ENCODE assay signal across 25 cellular contexts in the genomic region with DNA sequence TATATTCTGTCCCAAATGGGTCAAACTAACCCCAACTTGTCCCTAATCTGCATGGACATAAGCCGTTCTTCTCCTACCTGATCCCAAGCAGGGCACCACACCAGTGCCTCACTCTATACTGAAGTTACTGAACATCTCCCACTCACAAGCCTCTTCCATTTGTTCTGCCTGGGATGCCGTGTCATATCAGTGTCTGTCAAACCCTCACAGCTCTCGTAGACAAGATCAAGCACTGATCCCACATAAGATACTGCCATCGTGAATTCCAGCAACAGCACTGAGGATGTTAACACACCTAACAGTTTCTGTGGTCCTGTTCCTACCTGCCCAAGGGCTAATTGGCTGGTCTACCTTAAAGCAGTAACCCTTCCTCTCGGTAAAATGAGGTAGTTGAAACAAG.
"Had no signal": no experiment of that assay in that cellular context is flagged by ENCODE, and none has a peak within 500 bp of the region (broad histone marks: within the 10 kb centered on the region; RNA-seq: fewer than 3 reads in every experiment).

No MANE protein-coding gene starts in this region.

- H3K4me3 Mint-ChIP-seq: central memory CD8-positive, alpha-beta T cell; dendritic cell treated with granulocyte-macrophage colony-stimulating factor and Interleukin-4, amounts not matched to agents 40 ng/mL and 50 ng/mL, for 4 days; natural killer cell treated with Interleukin-12 subunit alpha and Interleukin-12 subunit beta and Interleukin-15 and Interleukin-18, amount 100 ng/mL, for 72 hours; neural progenitor cell had no signal

- H3K27ac ChIP-seq: foreskin keratinocyte, neural progenitor cell, pancreas, thoracic aorta, transverse colon had no signal

- H3K27me3 Mint-ChIP-seq: dendritic cell treated with granulocyte-macrophage colony-stimulating factor and Interleukin-4, amounts not matched to agents 40 ng/mL and 50 ng/mL, for 4 days; natural killer cell treated with Interleukin-12 subunit alpha and Interleukin-12 subunit beta and Interleukin-15 and Interleukin-18, amount 100 ng/mL, for 72 hours; progenitor cell of endocrine pancreas had no signal

- H3K9ac ChIP-seq: neural progenitor cell had no signal

- H3K9me3 ChIP-seq: pancreas, stomach, thoracic aorta, transverse colon had no signal

- H3K27ac Mint-ChIP-seq: dendritic cell treated with granulocyte-macrophage colony-stimulating factor and Interleukin-4, amounts not matched to agents 40 ng/mL and 50 ng/mL, for 4 days; natural killer cell treated with Interleukin-12 subunit alpha and Interleukin-12 subunit beta and Interleukin-15 and Interleukin-18, amount 100 ng/mL, for 72 hours; neural progenitor cell; progenitor cell of endocrine pancreas had no signal

- H3K36me3 ChIP-seq: neural progenitor cell, pancreas, stomach, thoracic aorta, transverse colon had no signal

- FAIRE-seq: bronchial epithelial cell, colon, endothelial cell of umbilical vein, pancreas had no signal

- H3K27me3 ChIP-seq: foreskin keratinocyte, neural progenitor cell, pancreas, stomach, transverse colon had no signal

- H3K9me3 Mint-ChIP-seq: neural progenitor cell had no signal

- H3K4me1 Mint-ChIP-seq: central memory CD8-positive, alpha-beta T cell; neural progenitor cell had no signal

- DNase-seq: erythroblast; foreskin keratinocyte; hypothalamus; islet precursor cell; left ventricle myocardium superior; mesenchymal stem cell; midbrain; occipital lobe; pancreas; stimulated activated CD4-positive, alpha-beta T cell treated with anti-CD3 and anti-CD28 coated beads, Interleukin-12 subunit alpha, Interleukin-12 subunit beta, amount 100 ng/mL, for 4 hours; stimulated activated naive CD4-positive, alpha-beta T cell; stomach; substantia nigra; transverse colon had no signal

- H3K4me1 ChIP-seq: foreskin keratinocyte, pancreas, transverse colon had no signal

- H3K4me3 ChIP-seq: lung, neural progenitor cell, pancreas, skin epidermis, stomach, thoracic aorta, transverse colon had no signal

- H3K36me3 Mint-ChIP-seq: natural killer cell treated with Interleukin-12 subunit alpha and Interleukin-12 subunit beta and Interleukin-15 and Interleukin-18, amount 100 ng/mL, for 72 hours; neural progenitor cell had no signal
